In the genomic region with DNA sequence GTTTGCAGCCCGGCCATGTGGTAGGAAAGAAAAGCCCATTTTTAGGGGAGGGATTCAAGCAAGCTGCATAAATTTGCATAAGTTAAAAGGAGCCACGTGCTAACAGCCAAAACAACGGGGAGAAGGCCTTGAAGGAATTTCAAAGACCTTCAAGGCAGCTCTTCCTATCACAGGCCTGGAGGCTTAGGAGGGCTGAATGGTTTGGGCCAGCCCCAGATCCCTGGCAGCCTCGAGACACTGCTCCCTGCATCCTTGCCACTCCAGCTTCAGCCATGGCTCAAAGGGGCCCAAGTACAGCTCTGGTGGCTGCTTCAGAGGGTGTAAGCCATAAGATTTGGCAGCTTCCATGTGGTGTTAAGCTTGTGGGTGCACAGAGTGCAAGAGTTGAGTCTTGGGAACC, we compare ENCODE assay signal across 14 cellular contexts. TPM values are rescaled to one million over a fixed set of nuclear protein-coding genes. Genes with fewer than 3 reads are reported as not detected.
DNase-seq lines count a peak whose midpoint lies in the region; ATAC-seq and TF ChIP-seq lines count a peak whose summit lies in the region.
"Had no signal": no experiment of that assay in that cellular context is flagged by ENCODE, and none has a peak within 500 bp of the region (broad histone marks: within the 10 kb centered on the region; RNA-seq: fewer than 3 reads in every experiment).

No MANE protein-coding gene starts in this region.

- H2BK20ac ChIP-seq in IMR-90 (ENCODE audit: low read depth, low read length) = no peak overlapping the region

- 80% methylated on average over 1 of the region's 4 CpGs; no CpG with 5 or more reads in 1 of the 2 experiments for WGBS in IMR-90 (ENCODE audit: extremely low coverage in 2 of 2, insufficient read length in 1 of 2), 2 experiments

- in situ Hi-C loops in IMR-90 (cut with MboI; ENCODE audit: low sequenced_read_pairs) = no loop called here

- CTCF ChIA-PET in IMR-90 (lab: Yijun Ruan, JAX) = no interaction called here
- CTCF ChIA-PET in activated CD8-positive, alpha-beta T cell treated with anti-CD3 and anti-CD28 coated beads for 36 hours (lab: Charles Lee) = interaction anchor here (0.9 kb wide), 1 partner anchor 28 kb away, joined by 4 read pairs; no protein-coding TSS in a partner anchor

- intact Hi-C loops in IMR-90 (cut with micrococcal nuclease) (no loop called here), lower lobe of right lung (cut with DNase I) (no loop called here)
- intact Hi-C loops in activated CD8-positive, alpha-beta T cell treated with anti-CD3 and anti-CD28 coated beads for 36 hours (cut with micrococcal nuclease) = no loop called here

- no peak overlapping the region for H3K18ac ChIP-seq in IMR-90 (ENCODE audit: low read depth, low read length)

- no peaks in the 10 kb centered on the region for H3K4me1 Mint-ChIP-seq in endothelial cell (ENCODE audit: unreplicated experiment)
- peaks cover 12% of the 10 kb centered on the region for H3K4me1 Mint-ChIP-seq in activated CD8-positive, alpha-beta T cell treated with anti-CD3 and anti-CD28 coated beads for 36 hours (ENCODE audit: low read depth)

- DNase-seq in IMR-90 (no peak), endothelial cell (ENCODE audit: low spot score) (no peak), lower lobe of right lung (no peak)
- no peak for DNase-seq in activated CD8-positive, alpha-beta T cell treated with anti-CD3 and anti-CD28 coated beads for 36 hours
- DNase-seq: ACHN; BE2C; Caco-2; CD4-positive, alpha-beta T cell; GOT3; H7 had no signal

- H3K4me3 ChIP-seq in BLaER1 (0 out of 2 replicates have a peak overlapping the region, but pooled peaks have one; percentile 5), IMR-90 (ENCODE audit: insufficient read depth, low read depth, low read length) (no peak overlapping the region), lower lobe of right lung (no peak overlapping the region)

- H3K9ac ChIP-seq in BLaER1 (no peak overlapping the region), IMR-90 (ENCODE audit: low read depth, low read length) (no peak overlapping the region)

- no peak overlapping the region for H2AFZ ChIP-seq in IMR-90 (replicated peaks; ENCODE audit: low read length, poor library complexity)

- H4K8ac ChIP-seq in IMR-90 (ENCODE audit: low read depth in 2 of 2, low read length in 2 of 2) = no peak overlapping the region

- H2BK120ac ChIP-seq in IMR-90 (ENCODE audit: low read depth, low read length) = no peak overlapping the region

- no peak overlapping the region for H3K56ac ChIP-seq in IMR-90 (ENCODE audit: extremely low read depth, insufficient read depth, low read length)

- H3K27ac ChIP-seq in BLaER1 (no peak overlapping the region), IMR-90 (ENCODE audit: insufficient read depth, low read length) (no peak overlapping the region), lower lobe of right lung (no peak overlapping the region)
- H3K27ac ChIP-seq: C4-2B had no signal

- ATAC-seq in IMR-90 (ENCODE audit: low read depth) (no peak), GM18861 (IDR thresholded peaks at IDR 0.05; ENCODE audit: unreplicated experiment) (no peak), lower lobe of right lung (no peak)
- no peak for ATAC-seq in activated CD8-positive, alpha-beta T cell treated with anti-CD3 and anti-CD28 coated beads for 36 hours

- POLR2A ChIA-PET in IMR-90 (lab: Charles Lee; ENCODE audit: unreplicated experiment) = no interaction called here
- POLR2A ChIA-PET in activated CD8-positive, alpha-beta T cell treated with anti-CD3 and anti-CD28 coated beads for 36 hours (lab: Charles Lee) = no interaction called here

- H3K9me1 ChIP-seq in IMR-90 (ENCODE audit: insufficient read depth, low read length) = no peaks in the 10 kb centered on the region

- H3K27me3 Mint-ChIP-seq in endothelial cell (ENCODE audit: unreplicated experiment) = peaks cover 3% of the 10 kb centered on the region
- peaks cover 2% of the 10 kb centered on the region for H3K27me3 Mint-ChIP-seq in activated CD8-positive, alpha-beta T cell treated with anti-CD3 and anti-CD28 coated beads for 36 hours
- H3K27me3 Mint-ChIP-seq: CD4-positive, alpha-beta T cell had no signal

- no peak overlapping the region for H4K5ac ChIP-seq in IMR-90 (ENCODE audit: low read depth, low read length)

- TF ChIP-seq POLR2A in IMR-90 (IDR thresholded peaks at IDR 0.05; ENCODE audit: low read depth, low read length) = no peak

- H3K4ac ChIP-seq in IMR-90 (ENCODE audit: low read depth, low read length) = no peak overlapping the region

- H3K4me2 ChIP-seq in BLaER1 = no peak overlapping the region
- H3K4me2 ChIP-seq in IMR-90 (ENCODE audit: low read depth, low read length) = no peak overlapping the region

- peaks cover 22% of the 10 kb centered on the region for H3K9me3 Mint-ChIP-seq in endothelial cell (ENCODE audit: unreplicated experiment)
- peaks cover 20% of the 10 kb centered on the region for H3K9me3 Mint-ChIP-seq in activated CD8-positive, alpha-beta T cell treated with anti-CD3 and anti-CD28 coated beads for 36 hours

- H3K14ac ChIP-seq in IMR-90 (replicated peaks; ENCODE audit: low read depth, low read length) = no peak overlapping the region

- H3K4me3 Mint-ChIP-seq in endothelial cell (ENCODE audit: unreplicated experiment) = peak overlapping the region; percentile 56
- no peak overlapping the region for H3K4me3 Mint-ChIP-seq in activated CD8-positive, alpha-beta T cell treated with anti-CD3 and anti-CD28 coated beads for 36 hours
- H3K4me3 Mint-ChIP-seq: CD4-positive, alpha-beta T cell had no signal

- dilution Hi-C loops in IMR-90 (cut with HindIII; ENCODE audit: low sequenced_read_pairs, unreplicated experiment) = no loop called here

- no peak overlapping the region for H2BK15ac ChIP-seq in IMR-90 (ENCODE audit: low read depth, low read length)

- H3K36me3 ChIP-seq in BLaER1 (peaks cover 7% of the 10 kb centered on the region; the same call in 1 of the 2 replicates), IMR-90 (ENCODE audit: control insufficient read depth, insufficient read depth, low read length) (no peaks in the 10 kb centered on the region), lower lobe of right lung (no peaks in the 10 kb centered on the region)
- H3K36me3 ChIP-seq: BE2C had no signal

- H3K27me3 ChIP-seq in BLaER1 (no peaks in the 10 kb centered on the region), IMR-90 (ENCODE audit: control insufficient read depth, insufficient read depth, low read length) (no peaks in the 10 kb centered on the region), lower lobe of right lung (ENCODE audit: low read depth) (no peaks in the 10 kb centered on the region)
- H3K27me3 ChIP-seq: BE2C had no signal

- no peak overlapping the region for H4K91ac ChIP-seq in IMR-90 (ENCODE audit: insufficient read depth, low read depth, low read length)

- H3K79me1 ChIP-seq in IMR-90 (ENCODE audit: low read depth in 1 of 2, low read length in 2 of 2) = no peaks in the 10 kb centered on the region

- H2AK9ac ChIP-seq in IMR-90 (replicated peaks; ENCODE audit: low read depth, low read length, poor library complexity) = peak overlapping the region; percentile 65

- no peak overlapping the region for H2BK5ac ChIP-seq in IMR-90 (ENCODE audit: low read depth, low read length, poor library complexity, severe bottlenecking)

- no peak overlapping the region for H3K23ac ChIP-seq in IMR-90 (ENCODE audit: low read depth, low read length)

- TF ChIP-seq CTCF in IMR-90 (conservative IDR thresholded peaks at IDR 0.05; ENCODE audit: low read depth, low read length) (no peak), endothelial cell (IDR thresholded peaks at IDR 0.05; ENCODE audit: unreplicated experiment) (no peak), lower lobe of right lung (IDR thresholded peaks at IDR 0.05) (no peak)
- TF ChIP-seq CTCF in activated CD8-positive, alpha-beta T cell treated with anti-CD3 and anti-CD28 coated beads for 36 hours (IDR thresholded peaks at IDR 0.05) = no peak

- no peak for TF ChIP-seq RAD21 in IMR-90 (IDR thresholded peaks at IDR 0.05; ENCODE audit: low read length)

- BruUV-seq in IMR-90 (replicated peaks; lab: Mats Ljungman, UMichigan) = no TSS peak

- H4K20me1 ChIP-seq in BLaER1 = no peaks in the 10 kb centered on the region
- no peaks in the 10 kb centered on the region for H4K20me1 ChIP-seq in IMR-90 (ENCODE audit: insufficient read depth, low read length)

- peaks cover 17% of the 10 kb centered on the region for H3K36me3 Mint-ChIP-seq in endothelial cell (ENCODE audit: low read depth, unreplicated experiment)
- H3K36me3 Mint-ChIP-seq in activated CD8-positive, alpha-beta T cell treated with anti-CD3 and anti-CD28 coated beads for 36 hours (ENCODE audit: low read depth) = peaks cover 2% of the 10 kb centered on the region

- no peaks in the 10 kb centered on the region for H3K4me1 ChIP-seq in BLaER1
- H3K4me1 ChIP-seq in IMR-90 (ENCODE audit: control insufficient read depth, insufficient read depth, low read length) = peaks cover 7% of the 10 kb centered on the region
- no peaks in the 10 kb centered on the region for H3K4me1 ChIP-seq in lower lobe of right lung
- H3K4me1 ChIP-seq: BE2C had no signal

- H2AK5ac ChIP-seq in IMR-90 (ENCODE audit: low read depth, low read length) = no peak overlapping the region

- H3K27ac Mint-ChIP-seq in endothelial cell (ENCODE audit: unreplicated experiment) = no peak overlapping the region
- H3K27ac Mint-ChIP-seq in activated CD8-positive, alpha-beta T cell treated with anti-CD3 and anti-CD28 coated beads for 36 hours = no peak overlapping the region
- H3K27ac Mint-ChIP-seq: CD4-positive, alpha-beta T cell had no signal

- H3K9me3 ChIP-seq in BLaER1 (peaks cover 38% of the 10 kb centered on the region), IMR-90 (ENCODE audit: control insufficient read depth, insufficient read depth, low read length) (peaks cover 9% of the 10 kb centered on the region), lower lobe of right lung (peaks cover 11% of the 10 kb centered on the region)

TF ChIP-seq in IMR-90, 13 proteins besides CTCF, POLR2A, EP300 and RAD21:
- no peak for TF ChIP-seq FOS (IDR thresholded peaks at IDR 0.05; ENCODE audit: low read depth, low read length)
- no peak for TF ChIP-seq SMC3 (IDR thresholded peaks at IDR 0.05; ENCODE audit: low read depth, low read length)

RNA-seq across cellular contexts. Expression of a gene that starts 22.6 kb away (rescaled TPM):
- total RNA-seq in IMR-90 (2012; rRNA removed) (not detected in 2 replicates), endothelial cell (ENCODE audit: unreplicated experiment) (not detected), lower lobe of right lung (not detected)
- polyA plus RNA-seq in IMR-90 (2012; rRNA removed) = not detected in 2 replicates
- polyA plus RNA-seq in IMR-90 (2012; cell fraction: cytosol; rRNA removed) = not detected in 2 replicates
- polyA plus RNA-seq in IMR-90 (2012; cell fraction: nucleus; rRNA removed; ENCODE audit: low replicate concordance) = 0.03 TPM in 1 of 2 replicates, not detected in the other
- not detected for total RNA-seq in activated CD8-positive, alpha-beta T cell treated with anti-CD3 and anti-CD28 coated beads for 36 hours
- total RNA-seq: A172; Caco-2; CD4-positive, alpha-beta T cell; H7 had no signal

RNA-seq across cellular contexts. Expression of a gene that starts 35.3 kb away (rescaled TPM):
- total RNA-seq in IMR-90 (2012; rRNA removed) (3.1 and 3.4 TPM in 2 replicates), endothelial cell (ENCODE audit: unreplicated experiment) (36.8 TPM), lower lobe of right lung (4.2 TPM)
- polyA plus RNA-seq in IMR-90 (2012; rRNA removed) = 23.0 and 26.2 TPM in 2 replicates
- polyA plus RNA-seq in IMR-90 (2012; cell fraction: cytosol; rRNA removed) = 14.9 and 31.6 TPM in 2 replicates
- 11.1 and 18.7 TPM in 2 replicates for polyA plus RNA-seq in IMR-90 (2012; cell fraction: nucleus; rRNA removed; ENCODE audit: low replicate concordance)
- under 1 TPM; 0.52 to 0.96 TPM for total RNA-seq in activated CD8-positive, alpha-beta T cell treated with anti-CD3 and anti-CD28 coated beads for 36 hours
